Comparison of ENCODE assay signal across 10 cellular contexts in the genomic region with DNA sequence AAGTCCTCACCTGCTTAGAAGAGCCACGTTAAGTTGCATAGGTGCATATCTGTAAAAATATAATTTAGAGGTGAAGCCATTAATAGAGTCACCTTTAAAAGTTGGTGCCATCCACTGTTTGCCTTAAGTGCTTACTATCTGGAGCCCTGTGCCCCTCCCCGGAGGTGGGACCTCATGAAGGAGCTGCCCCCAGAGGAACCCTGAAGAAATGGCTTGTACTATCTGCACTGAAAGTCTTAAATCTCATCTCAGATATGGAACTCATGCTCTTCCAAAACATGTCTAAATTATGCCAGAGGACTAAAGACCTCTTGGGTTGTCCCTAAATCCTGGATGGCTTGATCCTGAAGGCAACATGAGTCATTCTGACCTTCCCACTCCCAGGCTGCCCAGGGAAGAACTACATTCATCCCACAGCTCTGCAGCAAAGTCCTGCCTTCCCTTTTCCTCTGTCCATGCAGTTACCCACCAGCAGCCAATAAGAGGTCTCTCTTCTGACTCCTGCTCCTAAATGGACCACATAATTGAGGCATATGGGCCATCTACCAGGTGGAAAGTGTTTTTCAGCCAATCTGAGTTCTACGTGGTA.
A peak's percentile ranks its signal among the peaks of the same experiment; 100 is the strongest.
DNase-seq lines count a peak whose midpoint lies in the region; TF ChIP-seq lines count a peak whose summit lies in the region.
"Had no signal": no experiment of that assay in that cellular context is flagged by ENCODE, and none has a peak within 500 bp of the region (broad histone marks: within the 10 kb centered on the region; RNA-seq: fewer than 3 reads in every experiment).

No MANE protein-coding gene starts in this region.

- no peak overlapping the region for H3K27ac ChIP-seq in brain microvascular endothelial cell
- H3K27ac ChIP-seq: psoas muscle had no signal

- intact Hi-C loops in Caco-2 (cut with micrococcal nuclease; ENCODE audit: unreplicated experiment): loop anchor here (5.0 to 10.0 kb wide), 2 partner anchors 211 to 286 kb away; no protein-coding TSS in a partner anchor

- POLR2A ChIA-PET in Caco-2 (lab: Charles Lee): no interaction called here

- peak; percentile 35 to 43 for DNase-seq in Caco-2
- no peak for DNase-seq in nephron progenitor cell
- no peak for DNase-seq in stimulated activated CD4-positive, alpha-beta T cell treated with anti-CD3 and anti-CD28 coated beads, Interleukin-2, amount 100 ng/mL, for 24 hours
- DNase-seq in superior temporal gyrus (ENCODE audit: extremely low spot score): no peak
- no peak for DNase-seq in brain microvascular endothelial cell
- no peak for DNase-seq in middle frontal gyrus (ENCODE audit: extremely low spot score, low spot score)
- DNase-seq: psoas muscle had no signal

- BruUV-seq in Caco-2 (replicated peaks; lab: Mats Ljungman, UMichigan): no TSS peak

- H3K36me3 ChIP-seq in Caco-2 (ENCODE audit: control insufficient read depth, insufficient read depth, low read length): peaks cover 13% of the 10 kb centered on the region
- H3K36me3 ChIP-seq in brain microvascular endothelial cell (replicated peaks): peaks cover 71% of the 10 kb centered on the region

- H3K4me1 ChIP-seq in Caco-2: 0 out of 2 replicates have a peak, but pooled peaks cover 5% of the 10 kb centered on the region

- peak overlapping the region; percentile 16 for H3K27ac Mint-ChIP-seq in Caco-2 (ENCODE audit: unreplicated experiment)
- peak overlapping the region in 2 of 3 donors; percentile 16 to 52 for H3K27ac Mint-ChIP-seq in IgD-negative memory B cell
- peak overlapping the region; percentile 78 for H3K27ac Mint-ChIP-seq in activated naive CD8-positive, alpha-beta T cell
- H3K27ac Mint-ChIP-seq in nephron progenitor cell: peak overlapping the region; percentile 48

- H3K27me3 ChIP-seq in Caco-2 (replicated peaks; ENCODE audit: control insufficient read depth, insufficient read depth, low read length) (no peaks in the 10 kb centered on the region), brain microvascular endothelial cell (replicated peaks) (no peaks in the 10 kb centered on the region)

- in situ Hi-C loops in brain microvascular endothelial cell (cut with HindIII; ENCODE audit: low pct_ligation_motif_present, low sequenced_read_pairs): no loop called here

- H3K9me3 ChIP-seq in Caco-2: no peaks in the 10 kb centered on the region
- H3K9me3 ChIP-seq: psoas muscle had no signal

- TF ChIP-seq CTCF in Caco-2 (IDR thresholded peaks at IDR 0.05; ENCODE audit: insufficient read depth in 1 of 2, low read depth in 1 of 2, low read length in 1 of 2, severe bottlenecking in 1 of 2, unreplicated experiment in 1 of 2) (peak in 1 of 2 experiments; percentile 10), nephron progenitor cell (IDR thresholded peaks at IDR 0.05) (no peak), brain microvascular endothelial cell (IDR thresholded peaks at IDR 0.05; ENCODE audit: low read depth, low read length, missing control alignments) (no peak)

- CTCF ChIA-PET in Caco-2 (lab: Charles Lee): interaction anchor here (1.0 to 1.2 kb wide), 2 partner anchors 42 to 80 kb away, joined by 3 read pairs; no protein-coding TSS in a partner anchor

- H3K27me3 Mint-ChIP-seq in Caco-2 (ENCODE audit: insufficient read depth, unreplicated experiment) (no peaks in the 10 kb centered on the region), IgD-negative memory B cell (no peaks in the 10 kb centered on the region), nephron progenitor cell (ENCODE audit: low read depth, poor library complexity) (peaks cover 3% of the 10 kb centered on the region)
- H3K27me3 Mint-ChIP-seq in activated naive CD8-positive, alpha-beta T cell: no peaks in the 10 kb centered on the region

- no peaks in the 10 kb centered on the region for H3K9me3 Mint-ChIP-seq in Caco-2 (ENCODE audit: unreplicated experiment)
- H3K9me3 Mint-ChIP-seq in IgD-negative memory B cell: no peaks in the 10 kb centered on the region
- H3K9me3 Mint-ChIP-seq in activated naive CD8-positive, alpha-beta T cell (ENCODE audit: low read depth): no peaks in the 10 kb centered on the region
- H3K9me3 Mint-ChIP-seq in nephron progenitor cell: no peaks in the 10 kb centered on the region

- H3K36me3 Mint-ChIP-seq in Caco-2 (ENCODE audit: insufficient read depth, unreplicated experiment): peaks cover 96% of the 10 kb centered on the region
- H3K36me3 Mint-ChIP-seq in IgD-negative memory B cell: no peaks in the 10 kb centered on the region
- no peaks in the 10 kb centered on the region for H3K36me3 Mint-ChIP-seq in activated naive CD8-positive, alpha-beta T cell
- peaks cover 50% of the 10 kb centered on the region for H3K36me3 Mint-ChIP-seq in nephron progenitor cell (ENCODE audit: low read depth)

- H3K4me3 ChIP-seq in Caco-2 (ENCODE audit: low read depth, low read length) (no peak overlapping the region), brain microvascular endothelial cell (ENCODE audit: low read depth, low read length) (no peak overlapping the region)
- H3K4me3 ChIP-seq: lung, psoas muscle had no signal

- H3K4me3 Mint-ChIP-seq in Caco-2 (ENCODE audit: unreplicated experiment) (no peak overlapping the region), IgD-negative memory B cell (peak overlapping the region in 3 of 4 donors; percentile 19 to 78 (median 64)), nephron progenitor cell (no peak overlapping the region)
- H3K4me3 Mint-ChIP-seq in activated naive CD8-positive, alpha-beta T cell: no peak overlapping the region

- H3K4me1 Mint-ChIP-seq in Caco-2 (ENCODE audit: low read depth, unreplicated experiment) (peaks cover 22% of the 10 kb centered on the region), IgD-negative memory B cell (peaks cover 30 to 48% (median 32%) of the 10 kb centered on the region in 3 donors), nephron progenitor cell (peaks cover 27% of the 10 kb centered on the region)
- H3K4me1 Mint-ChIP-seq in activated naive CD8-positive, alpha-beta T cell (ENCODE audit: low read depth): peaks cover 45% of the 10 kb centered on the region

Comparison
In these comparisons a context has a peak if more than half of its experiments do, and no peak if none do; other contexts are left out.
1. DNase-seq: peak in Caco-2 (2 of 2); none in nephron progenitor cell (single experiment), stimulated activated CD4-positive, alpha-beta T cell treated with anti-CD3 and anti-CD28 coated beads, Interleukin-2, amount 100 ng/mL, for 24 hours (0 of 2), superior temporal gyrus (single experiment), brain microvascular endothelial cell (single experiment) and middle frontal gyrus (single experiment).
2. H3K27ac Mint-ChIP-seq: peak in every context shown above with its lines; median percentile 78 in activated naive CD8-positive, alpha-beta T cell; 48 in nephron progenitor cell; 34 in IgD-negative memory B cell; 16 in Caco-2.
3. H3K4me3 Mint-ChIP-seq: peak in IgD-negative memory B cell (3 of 4); none in Caco-2 (single experiment), activated naive CD8-positive, alpha-beta T cell (single experiment) and nephron progenitor cell (single experiment).